Comparison of ENCODE assay signal across 24 cellular contexts in the genomic region with DNA sequence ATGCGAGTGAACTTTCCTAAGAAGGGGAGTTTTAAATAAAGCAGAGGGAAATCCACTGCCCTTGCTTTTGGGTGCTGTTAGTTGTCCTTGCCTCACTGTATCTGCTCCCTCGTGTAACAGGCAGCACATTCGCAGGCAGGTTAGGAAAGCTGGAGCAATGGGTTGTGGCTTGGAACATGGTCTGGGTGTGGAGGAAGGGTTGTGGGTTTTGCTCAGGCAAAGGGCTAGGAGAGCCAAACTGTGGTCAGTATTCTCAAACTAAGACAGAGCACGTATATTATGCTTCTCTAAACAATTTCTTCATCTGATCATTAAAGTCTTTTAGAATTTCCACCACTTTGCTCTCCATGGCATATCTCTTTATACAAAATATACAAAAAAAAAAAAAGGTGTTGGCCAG.
"Had no signal": no experiment of that assay in that cellular context is flagged by ENCODE, and none has a peak within 500 bp of the region (broad histone marks: within the 10 kb centered on the region; RNA-seq: fewer than 3 reads in every experiment).

No MANE protein-coding gene starts in this region.

- H3K79me2 ChIP-seq: parathyroid adenoma had no signal

- ATAC-seq: left lobe of liver; lower lobe of right lung; naive thymus-derived CD8-positive, alpha-beta T cell; right lobe of liver; stimulated activated memory B cell treated with anti-CD40 and anti-IgM and Interleukin-4, amounts not matched to agents 10 μg/mL and 1 μg/mL and 100 μg/mL, for 72 hours; stimulated activated naive CD8-positive, alpha-beta T cell treated with anti-CD3 and anti-CD28 coated beads, Interleukin-15, amount 100 ng/mL, for 72 hours had no signal

- H3K4me1 ChIP-seq: lower lobe of right lung, parathyroid adenoma, right atrium auricular region, right lobe of liver, upper lobe of left lung had no signal

- H3K4me1 Mint-ChIP-seq: naive thymus-derived CD8-positive, alpha-beta T cell; stimulated activated memory B cell treated with anti-CD40 and anti-IgM and Interleukin-4, amounts not matched to agents 10 μg/mL and 1 μg/mL and 100 μg/mL, for 72 hours; stimulated activated naive CD8-positive, alpha-beta T cell treated with anti-CD3 and anti-CD28 coated beads, Interleukin-15, amount 100 ng/mL, for 72 hours had no signal

- H3K4me3 ChIP-seq: lower lobe of right lung, neural progenitor cell, right atrium auricular region, right lobe of liver, smooth muscle cell, tibial nerve, upper lobe of left lung had no signal

- DNase-seq: islet precursor cell; lower lobe of right lung; mammary epithelial cell; nephron progenitor cell; occipital lobe; right lobe of liver; stimulated activated CD4-positive, alpha-beta T cell treated with anti-CD3 and anti-CD28 coated beads, Interleukin-1b, Interleukin-23, amount 100 ng/mL, for 48 hours; stimulated activated CD4-positive, alpha-beta T cell treated with anti-CD3 and anti-CD28 coated beads, Interleukin-2, amount 100 ng/mL, for 48 hours; stimulated activated CD4-positive, alpha-beta T cell treated with anti-CD3 and anti-CD28 coated beads, Interleukin-4, amount 100 ng/mL, for 4 hours; stimulated activated CD8-positive, alpha-beta memory T cell treated with anti-CD3 and anti-CD28 coated beads, Interleukin-4, amount 100 ng/mL, for 48 hours; stimulated activated naive CD4-positive, alpha-beta T cell treated with Interleukin-2 at 50 U/mL for 16 hours; stimulated activated naive CD8-positive, alpha-beta T cell treated with anti-CD3 and anti-CD28 coated beads, Interleukin-15, amount 100 ng/mL, for 72 hours; substantia nigra; upper lobe of left lung had no signal

- H3K27me3 ChIP-seq: neural progenitor cell, neutrophil, right atrium auricular region, right lobe of liver, tibial nerve, upper lobe of left lung had no signal

- H2AFZ ChIP-seq: neural progenitor cell, parathyroid adenoma had no signal

- H3K9me3 ChIP-seq: lower lobe of right lung, neutrophil, right atrium auricular region, right lobe of liver, tibial nerve, upper lobe of left lung had no signal

- H3K27ac Mint-ChIP-seq: nephron progenitor cell; neural progenitor cell; progenitor cell of endocrine pancreas; stimulated activated memory B cell treated with anti-CD40 and anti-IgM and Interleukin-4, amounts not matched to agents 10 μg/mL and 1 μg/mL and 100 μg/mL, for 72 hours; stimulated activated naive CD8-positive, alpha-beta T cell treated with anti-CD3 and anti-CD28 coated beads, Interleukin-15, amount 100 ng/mL, for 72 hours had no signal

- H3K4me2 ChIP-seq: neural progenitor cell, smooth muscle cell had no signal

- H3K27ac ChIP-seq: lower lobe of right lung, neural progenitor cell, neutrophil, parathyroid adenoma, right atrium auricular region, right lobe of liver, tibial nerve, upper lobe of left lung had no signal

- H3K36me3 Mint-ChIP-seq: stimulated activated memory B cell treated with anti-CD40 and anti-IgM and Interleukin-4, amounts not matched to agents 10 μg/mL and 1 μg/mL and 100 μg/mL, for 72 hours had no signal

- H3K27me3 Mint-ChIP-seq: naive thymus-derived CD8-positive, alpha-beta T cell; progenitor cell of endocrine pancreas; stimulated activated memory B cell treated with anti-CD40 and anti-IgM and Interleukin-4, amounts not matched to agents 10 μg/mL and 1 μg/mL and 100 μg/mL, for 72 hours; stimulated activated naive CD8-positive, alpha-beta T cell treated with anti-CD3 and anti-CD28 coated beads, Interleukin-15, amount 100 ng/mL, for 72 hours had no signal

- H3K36me3 ChIP-seq: lower lobe of right lung, neural progenitor cell, neutrophil, right atrium auricular region, right lobe of liver, tibial nerve, upper lobe of left lung had no signal

- H3K9me3 Mint-ChIP-seq: naive thymus-derived CD8-positive, alpha-beta T cell; nephron progenitor cell; neural progenitor cell; stimulated activated memory B cell treated with anti-CD40 and anti-IgM and Interleukin-4, amounts not matched to agents 10 μg/mL and 1 μg/mL and 100 μg/mL, for 72 hours; stimulated activated naive CD8-positive, alpha-beta T cell treated with anti-CD3 and anti-CD28 coated beads, Interleukin-15, amount 100 ng/mL, for 72 hours had no signal

- H3K9ac ChIP-seq: neural progenitor cell, parathyroid adenoma had no signal

- H3K4me3 Mint-ChIP-seq: naive thymus-derived CD8-positive, alpha-beta T cell; nephron progenitor cell; neural progenitor cell; stimulated activated memory B cell treated with anti-CD40 and anti-IgM and Interleukin-4, amounts not matched to agents 10 μg/mL and 1 μg/mL and 100 μg/mL, for 72 hours; stimulated activated naive CD8-positive, alpha-beta T cell treated with anti-CD3 and anti-CD28 coated beads, Interleukin-15, amount 100 ng/mL, for 72 hours had no signal
